ENCODE assay signal across 13 cellular contexts in genomic region chr2:168166902-168167510, GRCh38.
DNase-seq lines count a peak whose midpoint lies in the region; ATAC-seq and TF ChIP-seq lines count a peak whose summit lies in the region.
"Had no signal": no experiment of that assay in that cellular context is flagged by ENCODE, and none has a peak within 500 bp of the region (broad histone marks: within the 10 kb centered on the region; RNA-seq: fewer than 3 reads in every experiment).

No MANE protein-coding gene starts in this region.

- peak overlapping the region; percentile 62 for H3K27ac ChIP-seq in left ventricle myocardium inferior (replicated peaks)
- H3K27ac ChIP-seq in upper lobe of left lung, result no peak overlapping the region
- no peak overlapping the region for H3K27ac ChIP-seq in stomach
- H3K27ac ChIP-seq: coronary artery, HL-60 had no signal

- WGBS in upper lobe of left lung, 2 donors, result 85% methylated on average over 7 of the region's 7 CpGs
- WGBS in stomach, 5 donors, result 81 to 83% (median 82%) methylated on average over 7 of the region's 7 CpGs

- H3K4me3 Mint-ChIP-seq in activated T-helper 17 cell treated with anti-CD3 and anti-CD28 coated beads, Interleukin-2, amount 50 U/mL, for 72 hours, result peak overlapping the region; percentile 34
- H3K4me3 Mint-ChIP-seq: nephron had no signal

- TF ChIP-seq EP300 in upper lobe of left lung (IDR thresholded peaks at IDR 0.05) (no peak), stomach (IDR thresholded peaks at IDR 0.05) (no peak)

- H3K36me3 Mint-ChIP-seq in activated T-helper 17 cell treated with anti-CD3 and anti-CD28 coated beads, Interleukin-2, amount 50 U/mL, for 72 hours (ENCODE audit: low read depth), result peaks cover 53% of the 10 kb centered on the region

- intact Hi-C loops in left ventricle myocardium inferior (cut with micrococcal nuclease) (no loop called here), stomach (cut with DNase I; ENCODE audit: low total_unique reads) (no loop called here)

- H3K4me1 Mint-ChIP-seq in activated T-helper 17 cell treated with anti-CD3 and anti-CD28 coated beads, Interleukin-2, amount 50 U/mL, for 72 hours, result peaks cover 34% of the 10 kb centered on the region

- TF ChIP-seq POLR2A in upper lobe of left lung (IDR thresholded peaks at IDR 0.05) (no peak), stomach (IDR thresholded peaks at IDR 0.05) (no peak)

- ATAC-seq in activated T-helper 17 cell treated with anti-CD3 and anti-CD28 coated beads, Interleukin-2, amount 50 U/mL, for 72 hours (replicated peaks), result peak; percentile 94
- ATAC-seq in upper lobe of left lung (ENCODE audit: low FRiP score in 2 of 2) (no peak), GM19035 (IDR thresholded peaks at IDR 0.05; ENCODE audit: unreplicated experiment) (no peak)

- no peaks in the 10 kb centered on the region for H3K27me3 Mint-ChIP-seq in activated T-helper 17 cell treated with anti-CD3 and anti-CD28 coated beads, Interleukin-2, amount 50 U/mL, for 72 hours

- H3K36me3 ChIP-seq in left ventricle myocardium inferior (peaks cover 5% of the 10 kb centered on the region), upper lobe of left lung (no peaks in the 10 kb centered on the region), stomach (peaks cover 0 to 32% (median 17%) of the 10 kb centered on the region in 4 donors)

- H3K9me3 ChIP-seq in left ventricle myocardium inferior (replicated peaks) (no peaks in the 10 kb centered on the region), upper lobe of left lung (no peaks in the 10 kb centered on the region), stomach (no peaks in the 10 kb centered on the region)

- TF ChIP-seq CTCF in left ventricle myocardium inferior (IDR thresholded peaks at IDR 0.05; ENCODE audit: borderline replicate concordance) (no peak), upper lobe of left lung (IDR thresholded peaks at IDR 0.05) (no peak), stomach (IDR thresholded peaks at IDR 0.05) (no peak)

- H3K27ac Mint-ChIP-seq in activated T-helper 17 cell treated with anti-CD3 and anti-CD28 coated beads, Interleukin-2, amount 50 U/mL, for 72 hours, result peak overlapping the region; percentile 64
- H3K27ac Mint-ChIP-seq: nephron had no signal

- DNase-seq in AG08395 (ENCODE audit: low spot score) (peak; percentile 46), H4 (ENCODE audit: low spot score) (peak; percentile 18), left ventricle myocardium inferior (no peak), cerebellum (ENCODE audit: low spot score) (no peak), upper lobe of left lung (no peak), stomach (no peak)
- DNase-seq: H7, SIG-M5 had no signal

- no peaks in the 10 kb centered on the region for H3K9me3 Mint-ChIP-seq in activated T-helper 17 cell treated with anti-CD3 and anti-CD28 coated beads, Interleukin-2, amount 50 U/mL, for 72 hours
- H3K9me3 Mint-ChIP-seq: nephron had no signal

- H3K4me3 ChIP-seq in left ventricle myocardium inferior, result no peak overlapping the region
- no peak overlapping the region for H3K4me3 ChIP-seq in upper lobe of left lung
- H3K4me3 ChIP-seq in stomach, result no peak overlapping the region
- H3K4me3 ChIP-seq: coronary artery had no signal

- H3K27me3 ChIP-seq in left ventricle myocardium inferior (ENCODE audit: low read depth) (no peaks in the 10 kb centered on the region), upper lobe of left lung (no peaks in the 10 kb centered on the region), stomach (no peaks in the 10 kb centered on the region)

- peaks cover 47% of the 10 kb centered on the region for H3K4me1 ChIP-seq in left ventricle myocardium inferior
- H3K4me1 ChIP-seq in upper lobe of left lung, result no peaks in the 10 kb centered on the region
- peaks cover 0 to 10% (median 0%) of the 10 kb centered on the region in 4 donors for H3K4me1 ChIP-seq in stomach

Comparison
In these comparisons a context has a peak if more than half of its experiments do, and no peak if none do; other contexts are left out.
1. DNase-seq: peak in AG08395 (single experiment) and H4 (single experiment); none in left ventricle myocardium inferior (single experiment), cerebellum (single experiment), upper lobe of left lung (0 of 2) and stomach (single experiment).